ENCODE assay signal across 21 cellular contexts in the genomic region with DNA sequence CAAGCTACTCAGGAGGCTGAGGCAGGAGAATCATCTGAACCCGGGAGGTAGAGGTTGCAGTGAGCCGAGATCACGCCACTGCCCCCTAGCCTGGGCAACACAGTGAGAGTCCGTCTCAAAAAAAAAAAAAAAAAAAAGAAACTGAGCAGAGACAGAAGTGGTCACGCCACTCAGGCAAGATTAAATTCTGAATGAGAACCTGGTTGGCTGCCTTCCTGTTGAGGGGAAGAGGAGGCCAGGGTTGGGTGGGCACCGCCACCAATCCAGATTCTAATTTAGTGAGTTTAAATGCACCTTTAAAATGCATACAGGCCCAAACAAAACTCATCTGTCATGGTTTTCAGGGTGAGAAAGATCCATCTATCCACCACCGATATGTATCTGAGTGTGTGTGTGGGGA.
"Had no signal": no experiment of that assay in that cellular context is flagged by ENCODE, and none has a peak within 500 bp of the region (broad histone marks: within the 10 kb centered on the region; RNA-seq: fewer than 3 reads in every experiment).

No MANE protein-coding gene starts in this region.

- H3K9ac ChIP-seq: neural progenitor cell had no signal

- H3K27ac Mint-ChIP-seq: endodermal cell, neural progenitor cell had no signal

- H3K36me3 Mint-ChIP-seq: natural killer cell treated with Interleukin-12 subunit alpha and Interleukin-12 subunit beta and Interleukin-15 and Interleukin-18, amount 100 ng/mL, for 72 hours; neural progenitor cell had no signal

- H3K4me3 Mint-ChIP-seq: endodermal cell; natural killer cell treated with Interleukin-12 subunit alpha and Interleukin-12 subunit beta and Interleukin-15 and Interleukin-18, amount 100 ng/mL, for 72 hours; neural progenitor cell had no signal

- H3K36me3 ChIP-seq: colonic mucosa, heart right ventricle, neural progenitor cell, ovary, right atrium auricular region, sigmoid colon, suprapubic skin, tibial artery, upper lobe of left lung, uterus had no signal

- H3K9me3 ChIP-seq: colonic mucosa, heart right ventricle, ovary, right atrium auricular region, sigmoid colon, suprapubic skin, tibial artery, upper lobe of left lung, uterus had no signal

- DNase-seq: colonic mucosa; endodermal cell; heart right ventricle; hypothalamus; islet precursor cell; mammary epithelial cell; nucleus accumbens; ovary; sigmoid colon; stimulated activated CD4-positive, alpha-beta T cell treated with anti-CD3 and anti-CD28 coated beads, Interleukin-2, amount 100 ng/mL, for 24 hours; stimulated activated CD4-positive, alpha-beta T cell treated with anti-CD3 and anti-CD28 coated beads, Interleukin-4, amount 100 ng/mL, for 4 hours; stimulated activated naive CD4-positive, alpha-beta T cell treated with Interleukin-2 at 50 U/mL for 16 hours; tibial artery; upper lobe of left lung; uterus had no signal

- H3K27ac ChIP-seq: colonic mucosa, heart right ventricle, neural progenitor cell, ovary, right atrium auricular region, sigmoid colon, skin epidermis, suprapubic skin, tibial artery, upper lobe of left lung, uterus had no signal

- H3K4me3 ChIP-seq: colonic mucosa, heart right ventricle, neural progenitor cell, ovary, right atrium auricular region, sigmoid colon, skin epidermis, suprapubic skin, tibial artery, upper lobe of left lung, uterus had no signal

- H3K4me1 Mint-ChIP-seq: endodermal cell had no signal

- H2AFZ ChIP-seq: neural progenitor cell had no signal

- H3K9me3 Mint-ChIP-seq: endodermal cell; natural killer cell treated with Interleukin-12 subunit alpha and Interleukin-12 subunit beta and Interleukin-15 and Interleukin-18, amount 100 ng/mL, for 72 hours had no signal

- ATAC-seq: heart right ventricle; left lobe of liver; natural killer cell treated with Interleukin-12 subunit alpha and Interleukin-12 subunit beta and Interleukin-15 and Interleukin-18, amount 100 ng/mL, for 72 hours had no signal

- H3K4me2 ChIP-seq: neural progenitor cell had no signal

- H3K27me3 ChIP-seq: colonic mucosa, ovary, right atrium auricular region, upper lobe of left lung, uterus had no signal

- H3K4me1 ChIP-seq: colonic mucosa, heart right ventricle, neural progenitor cell, right atrium auricular region, sigmoid colon, tibial artery, upper lobe of left lung, uterus had no signal
